ENCODE assay signal across 8 cellular contexts in the genomic region with DNA sequence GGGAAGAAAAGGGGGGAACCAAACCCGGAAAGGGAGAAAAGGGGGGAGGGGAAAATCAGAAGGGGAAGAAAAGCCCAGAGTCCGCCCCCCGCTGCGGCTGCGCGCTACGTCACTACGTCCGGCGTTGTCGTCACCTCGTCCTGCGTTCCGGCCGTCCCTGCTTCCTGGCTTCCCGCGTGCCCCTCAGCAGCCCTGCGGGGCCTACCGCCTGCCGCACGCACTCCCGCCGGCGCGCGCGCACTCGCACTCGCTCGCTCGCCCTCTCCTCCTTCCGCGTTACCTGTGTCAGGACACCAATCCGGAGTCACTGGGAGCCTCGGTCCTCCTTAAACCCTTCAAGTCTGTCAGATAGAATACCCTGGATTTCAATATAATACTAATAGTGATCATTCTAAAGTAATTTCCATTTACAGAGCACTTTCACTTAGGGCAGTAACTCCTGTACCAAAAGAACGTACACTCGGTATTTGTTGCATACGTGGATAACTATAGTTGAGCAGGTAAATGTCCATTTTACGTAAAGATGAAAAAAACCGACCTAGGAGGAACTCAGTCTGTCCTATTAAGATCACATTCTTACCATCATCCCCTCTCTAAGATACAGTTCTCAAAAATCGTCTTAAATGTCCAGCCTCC. TPM values are rescaled to one million over a fixed set of nuclear protein-coding genes. Genes with fewer than 3 reads are reported as not detected.
A peak's percentile ranks its signal among the peaks of the same experiment; 100 is the strongest.
DNase-seq lines count a peak whose midpoint lies in the region; ATAC-seq and TF ChIP-seq lines count a peak whose summit lies in the region.

A gene (minus strand): TSS at position 113 of the 636 bp plus-strand sequence. CDS start 120,615 bp downstream, outside the sequence.

- H3K4me1 Mint-ChIP-seq in endothelial cell (ENCODE audit: unreplicated experiment) (peaks cover 20% of the 10 kb centered on the region), mesothelial cell of epicardium (peaks cover 29% of the 10 kb centered on the region)

- H4K20me1 ChIP-seq in OCI-LY3 (ENCODE audit: insufficient read depth, low read length), result no peaks in the 10 kb centered on the region

- peak within 1 kb of the TSS; percentile 75 for H2AFZ ChIP-seq in OCI-LY3 (ENCODE audit: low read depth, low read length)

- H3K36me3 ChIP-seq in OCI-LY3 (replicated peaks; ENCODE audit: low read depth, low read length), result no peaks in the 10 kb centered on the region

- no peaks in the 10 kb centered on the region for H3K27me3 ChIP-seq in OCI-LY3 (ENCODE audit: low read depth, low read length)

- no peaks in the 10 kb centered on the region for H3K9me3 ChIP-seq in OCI-LY3 (ENCODE audit: insufficient read depth, low read length)

- H3K9ac ChIP-seq in OCI-LY3 (ENCODE audit: low read length), result peak within 1 kb of the TSS; percentile 85

- peaks cover 14% of the 10 kb centered on the region for H3K4me1 ChIP-seq in OCI-LY3 (ENCODE audit: low read length)

- H3K9me3 Mint-ChIP-seq in endothelial cell (ENCODE audit: unreplicated experiment) (no peaks in the 10 kb centered on the region), mesothelial cell of epicardium (no peaks in the 10 kb centered on the region)

- H3K4me2 ChIP-seq in OCI-LY3 (ENCODE audit: low read length), result peak within 1 kb of the TSS; percentile 98

- H3K27ac Mint-ChIP-seq in endothelial cell (ENCODE audit: unreplicated experiment) (peak within 1 kb of the TSS; percentile 99), mesothelial cell of epicardium (peak within 1 kb of the TSS; percentile 100)

- H3K36me3 Mint-ChIP-seq in endothelial cell (ENCODE audit: low read depth, unreplicated experiment), result peaks cover 3% of the 10 kb centered on the region
- H3K36me3 Mint-ChIP-seq in mesothelial cell of epicardium, result no peaks in the 10 kb centered on the region

- ATAC-seq in GM21528 (IDR thresholded peaks at IDR 0.05; ENCODE audit: low FRiP score, unreplicated experiment), result peak; percentile 92

- H3K79me2 ChIP-seq in OCI-LY3 (ENCODE audit: low read length), result peaks cover 23% of the 10 kb centered on the region

- H3K27me3 Mint-ChIP-seq in endothelial cell (ENCODE audit: unreplicated experiment), result peaks cover 13% of the 10 kb centered on the region
- no peaks in the 10 kb centered on the region for H3K27me3 Mint-ChIP-seq in mesothelial cell of epicardium (ENCODE audit: low read depth)

- DNase-seq in DMS 273 (lab: John Stamatoyannopoulos, UW; ENCODE audit: unreplicated experiment) (peak; percentile 95), HuH-7.5 (ENCODE audit: low spot score) (peak; percentile 98), endothelial cell (ENCODE audit: low spot score) (peak; percentile 90), mesothelial cell of epicardium (ENCODE audit: low spot score in 2 of 2, unreplicated experiment in 2 of 2) (peak; percentile 90 to 96)
- peak; percentile 98 for DNase-seq in activated CD8-positive, alpha-beta memory T cell treated with anti-CD3 and anti-CD28 coated beads, Interleukin-2, amount 50 U/mL, for 48 hours
- peak; percentile 92 to 94 for DNase-seq in stimulated activated CD8-positive, alpha-beta memory T cell treated with anti-CD3 and anti-CD28 coated beads, Interleukin-15, amount 100 ng/mL, for 4 hours (ENCODE audit: low read depth in 2 of 2)

- peak within 1 kb of the TSS; percentile 54 for H3K27ac ChIP-seq in OCI-LY3 (ENCODE audit: low read length)

- H3K4me3 Mint-ChIP-seq in endothelial cell (ENCODE audit: unreplicated experiment) (peak within 1 kb of the TSS; percentile 100), mesothelial cell of epicardium (peak within 1 kb of the TSS; percentile 95)

- peak within 1 kb of the TSS; percentile 94 for H3K4me3 ChIP-seq in OCI-LY3 (ENCODE audit: low read length)

- TF ChIP-seq CTCF in OCI-LY3 (IDR thresholded peaks at IDR 0.05; ENCODE audit: low read depth, low read length), result no peak
- no peak for TF ChIP-seq CTCF in endothelial cell (IDR thresholded peaks at IDR 0.05; ENCODE audit: unreplicated experiment)
- no peak for TF ChIP-seq CTCF in mesothelial cell of epicardium (IDR thresholded peaks at IDR 0.05; ENCODE audit: unreplicated experiment)

RNA-seq across cellular contexts. Expression of the gene that starts here (rescaled TPM):
- total RNA-seq in endothelial cell (ENCODE audit: unreplicated experiment), result 39.4 TPM
- total RNA-seq in mesothelial cell of epicardium, result 95.5 to 111 TPM (median 109 TPM) in 3 replicates

Comparison
In these comparisons a context has a peak if more than half of its experiments do, and no peak if none do; other contexts are left out.
1. Peak in every context shown above with its lines: DNase-seq, ATAC-seq, H3K4me3 ChIP-seq and H3K27ac ChIP-seq.